9 cellular contexts compared by ENCODE assay signal in the genomic region with DNA sequence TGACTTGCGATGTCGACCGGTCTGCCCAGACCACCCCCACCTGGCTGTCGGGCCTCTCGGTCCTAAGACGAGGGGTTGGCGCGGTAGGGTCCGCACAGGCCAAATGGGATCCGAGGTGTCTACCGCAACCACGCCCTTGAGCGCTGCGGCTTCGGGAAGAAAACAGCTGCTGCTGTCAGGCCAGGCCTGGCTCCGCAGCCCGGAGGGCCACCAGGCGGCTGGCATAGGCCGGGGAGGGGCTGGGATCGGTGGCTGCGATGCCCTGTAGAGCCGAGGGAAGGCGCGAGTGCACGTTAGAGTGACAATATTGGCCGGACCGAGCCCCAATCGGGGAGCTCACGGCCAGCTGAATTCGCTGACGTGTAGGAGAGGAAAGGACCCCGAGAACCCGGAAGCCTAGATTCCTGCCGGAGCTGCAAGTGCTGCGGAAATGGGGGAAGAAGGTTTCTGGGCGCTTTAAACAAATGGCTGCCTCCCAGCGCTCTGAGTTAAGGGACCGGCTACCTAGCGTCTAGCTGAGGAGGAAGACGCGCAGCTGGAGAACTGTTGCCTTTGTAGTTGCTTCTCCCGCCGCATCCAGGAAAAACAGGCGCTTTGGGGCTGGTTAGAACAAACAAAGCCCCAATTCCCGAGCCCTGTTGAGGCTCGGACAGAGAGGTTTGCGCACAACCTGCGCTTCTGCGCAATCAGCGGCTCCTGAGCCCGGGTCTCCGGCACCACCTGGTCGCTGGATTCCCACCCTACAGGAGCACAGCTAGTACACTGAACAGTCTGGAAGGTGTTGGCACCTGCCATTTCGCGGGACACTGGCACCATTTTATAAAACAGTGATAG. TPM values are rescaled to one million over a fixed set of nuclear protein-coding genes. Genes with fewer than 3 reads are reported as not detected.
DNase-seq lines count a peak whose midpoint lies in the region; ATAC-seq and TF ChIP-seq lines count a peak whose summit lies in the region.
"Had no signal": no experiment of that assay in that cellular context is flagged by ENCODE, and none has a peak within 500 bp of the region (broad histone marks: within the 10 kb centered on the region; RNA-seq: fewer than 3 reads in every experiment).

No MANE protein-coding gene starts in this region.

- H3K4me2 ChIP-seq in parathyroid adenoma (ENCODE audit: low read length) = peak overlapping the region; percentile 59

- H3K79me2 ChIP-seq in parathyroid adenoma = no peaks in the 10 kb centered on the region

- H3K27ac ChIP-seq in parathyroid adenoma = no peak overlapping the region

- no peaks in the 10 kb centered on the region for H3K36me3 ChIP-seq in parathyroid adenoma (ENCODE audit: control insufficient read depth, insufficient read depth, low read length)

- TF ChIP-seq CTCF in parathyroid adenoma (IDR thresholded peaks at IDR 0.05) = no peak

- peak; percentile 69 for DNase-seq in DMS53 treated with DMSO at 0.1 percent for 48 hours (lab: John Stamatoyannopoulos, UW; ENCODE audit: unreplicated experiment)
- DNase-seq in RPMI7951 (ENCODE audit: low read depth) = peak; percentile 93
- DNase-seq in glomerular visceral epithelial cell (ENCODE audit: extremely low spot score) = peak; percentile 46
- DNase-seq in NCI-H2171 treated with DMSO at 0.1 percent for 48 hours (lab: John Stamatoyannopoulos, UW) = no peak
- DNase-seq in NCI-H146 treated with DMSO at 0.1 percent for 48 hours (lab: John Stamatoyannopoulos, UW; ENCODE audit: unreplicated experiment) = no peak

- H3K4me3 ChIP-seq in parathyroid adenoma (ENCODE audit: low read depth, low read length) = peak overlapping the region; percentile 20

- no peaks in the 10 kb centered on the region for H3K4me1 ChIP-seq in parathyroid adenoma

- peaks cover 28% of the 10 kb centered on the region for H3K27me3 ChIP-seq in parathyroid adenoma (ENCODE audit: control insufficient read depth, insufficient read depth, low read length)

- ATAC-seq in GM21737 (IDR thresholded peaks at IDR 0.05; ENCODE audit: unreplicated experiment) (no peak), HG02610 (IDR thresholded peaks at IDR 0.05; ENCODE audit: unreplicated experiment) (no peak)
- ATAC-seq: activated naive CD4-positive, alpha-beta T cell treated with anti-CD3 and anti-CD28 coated beads, Interleukin-2, amount 50 U/mL, for 72 hours had no signal

- no peaks in the 10 kb centered on the region for H3K9me3 ChIP-seq in parathyroid adenoma (ENCODE audit: control insufficient read depth, low read length)

- peak overlapping the region; percentile 56 for H2AFZ ChIP-seq in parathyroid adenoma

- H3K9ac ChIP-seq in parathyroid adenoma = no peak overlapping the region

RNA-seq across cellular contexts. Expression of gene ZIC4, which starts 14.0 kb away (rescaled TPM):
- total RNA-seq in RPMI7951 (2014; rRNA removed; shearing (Covaris generic)) = 0.10 and 0.84 TPM in 2 replicates
- total RNA-seq: activated naive CD4-positive, alpha-beta T cell treated with anti-CD3 and anti-CD28 coated beads, Interleukin-2, amount 50 U/mL, for 72 hours had no signal

RNA-seq across cellular contexts. Expression of gene ZIC1, which starts 16.9 kb away (rescaled TPM):
- 12.1 and 12.2 TPM in 2 replicates for total RNA-seq in RPMI7951 (2014; rRNA removed; shearing (Covaris generic))
- total RNA-seq: activated naive CD4-positive, alpha-beta T cell treated with anti-CD3 and anti-CD28 coated beads, Interleukin-2, amount 50 U/mL, for 72 hours had no signal

Comparison
In these comparisons a context has a peak if more than half of its experiments do, and no peak if none do; other contexts are left out.
1. DNase-seq: peak in DMS53 treated with DMSO at 0.1 percent for 48 hours (single experiment), RPMI7951 (single experiment) and glomerular visceral epithelial cell (single experiment); none in NCI-H2171 treated with DMSO at 0.1 percent for 48 hours (single experiment) and NCI-H146 treated with DMSO at 0.1 percent for 48 hours (single experiment).